Comparison of ENCODE assay signal across 8 cellular contexts in genomic region chr1:228463559-228464455, GRCh38. TPM values are rescaled to one million over a fixed set of nuclear protein-coding genes. Genes with fewer than 3 reads are reported as not detected.
DNase-seq lines count a peak whose midpoint lies in the region; ATAC-seq and TF ChIP-seq lines count a peak whose summit lies in the region.

No MANE protein-coding gene starts in this region.

- peak; percentile 16 for TF ChIP-seq CTCF in activated CD8-positive, alpha-beta T cell treated with anti-CD3 and anti-CD28 coated beads for 36 hours (IDR thresholded peaks at IDR 0.05)
- peak; percentile 12 for TF ChIP-seq CTCF in fibroblast of villous mesenchyme (IDR thresholded peaks at IDR 0.05; ENCODE audit: insufficient read depth, low read depth, low read length)
- peak; percentile 27 for TF ChIP-seq CTCF in retinal pigment epithelial cell (conservative IDR thresholded peaks at IDR 0.05; ENCODE audit: low read depth, low read length)
- TF ChIP-seq CTCF in uterus (IDR thresholded peaks at IDR 0.05), result no peak

- H3K36me3 Mint-ChIP-seq in activated CD8-positive, alpha-beta T cell treated with anti-CD3 and anti-CD28 coated beads for 36 hours (ENCODE audit: low read depth), result no peaks in the 10 kb centered on the region

- no peak overlapping the region for H3K27ac ChIP-seq in uterus

- no peaks in the 10 kb centered on the region for H3K36me3 ChIP-seq in uterus

- TF ChIP-seq POLR2A in GM10847 (IDR thresholded peaks at IDR 0.05; ENCODE audit: extremely low read depth, insufficient read length) (peak; percentile 40), uterus (IDR thresholded peaks at IDR 0.05) (no peak)

- peak overlapping the region; percentile 43 for H3K4me3 ChIP-seq in fibroblast of villous mesenchyme (ENCODE audit: low read depth, low read length)
- peak overlapping the region; percentile 56 for H3K4me3 ChIP-seq in retinal pigment epithelial cell (ENCODE audit: low read length)
- no peak overlapping the region for H3K4me3 ChIP-seq in uterus

- H3K9me3 Mint-ChIP-seq in activated CD8-positive, alpha-beta T cell treated with anti-CD3 and anti-CD28 coated beads for 36 hours, result no peaks in the 10 kb centered on the region

- intact Hi-C loops in activated CD8-positive, alpha-beta T cell treated with anti-CD3 and anti-CD28 coated beads for 36 hours (cut with micrococcal nuclease), result loop anchor here (5.0 kb wide), 1 partner anchor 38 kb away; no protein-coding TSS in a partner anchor
- intact Hi-C loops in uterus (cut with DNase I; ENCODE audit: low total_unique reads), result no loop called here

- no peaks in the 10 kb centered on the region for H3K4me1 ChIP-seq in uterus

- DNase-seq in NCI-H1436 (lab: John Stamatoyannopoulos, UW) (peak; percentile 55), fibroblast of villous mesenchyme (ENCODE audit: low read depth) (peak; percentile 56), retinal pigment epithelial cell (ENCODE audit: low read depth) (no peak), GM19240 (ENCODE audit: insufficient read length, low spot score) (no peak), uterus (no peak)
- peak; percentile 89 for DNase-seq in activated CD8-positive, alpha-beta T cell treated with anti-CD3 and anti-CD28 coated beads for 36 hours

- peak; percentile 53 for ATAC-seq in GM21825 (IDR thresholded peaks at IDR 0.05; ENCODE audit: unreplicated experiment)
- ATAC-seq in activated CD8-positive, alpha-beta T cell treated with anti-CD3 and anti-CD28 coated beads for 36 hours, result peak; percentile 74

- POLR2A ChIA-PET in activated CD8-positive, alpha-beta T cell treated with anti-CD3 and anti-CD28 coated beads for 36 hours (lab: Charles Lee), result interaction anchor here (0.7 to 3.2 kb wide), 16 partner anchors 10 to 296 kb away, joined by 3 to 21 read pairs (median 4); partner anchors contain the start of genes RNF187 and TRIM11

- H3K27me3 Mint-ChIP-seq in activated CD8-positive, alpha-beta T cell treated with anti-CD3 and anti-CD28 coated beads for 36 hours, result peaks cover 4% of the 10 kb centered on the region

- peaks cover 8 to 50% of the 10 kb centered on the region in 2 donors for H3K27me3 ChIP-seq in uterus

- H3K9me3 ChIP-seq in uterus, result no peaks in the 10 kb centered on the region

- peaks cover 40% of the 10 kb centered on the region for H3K4me1 Mint-ChIP-seq in activated CD8-positive, alpha-beta T cell treated with anti-CD3 and anti-CD28 coated beads for 36 hours (ENCODE audit: low read depth)

- H3K4me3 Mint-ChIP-seq in activated CD8-positive, alpha-beta T cell treated with anti-CD3 and anti-CD28 coated beads for 36 hours, result peak overlapping the region; percentile 89

- CTCF ChIA-PET in activated CD8-positive, alpha-beta T cell treated with anti-CD3 and anti-CD28 coated beads for 36 hours (lab: Charles Lee), result interaction anchor here (0.7 to 3.8 kb wide), 6 partner anchors 9 to 134 kb away, joined by 3 to 31 read pairs (median 8); partner anchors contain the start of genes RNF187 and TRIM11

- peak overlapping the region; percentile 91 for H3K27ac Mint-ChIP-seq in activated CD8-positive, alpha-beta T cell treated with anti-CD3 and anti-CD28 coated beads for 36 hours

RNA-seq across cellular contexts. Expression of gene RNF187, which starts 23.4 kb away (rescaled TPM):
- total RNA-seq in activated CD8-positive, alpha-beta T cell treated with anti-CD3 and anti-CD28 coated beads for 36 hours, result 100 to 1,000 TPM; 147 TPM
- 41.9 and 57.3 TPM in 2 replicates for total RNA-seq in fibroblast of villous mesenchyme
- total RNA-seq in uterus, result 10 to 100 TPM; 13.2 to 84.1 (median 27.7) TPM

RNA-seq across cellular contexts. Expression of gene TRIM17, which starts 47.1 kb away (rescaled TPM):
- total RNA-seq in activated CD8-positive, alpha-beta T cell treated with anti-CD3 and anti-CD28 coated beads for 36 hours, result 1 to 10 TPM; 1.9 to 2.7 TPM
- total RNA-seq in fibroblast of villous mesenchyme (under 0.01 and 0.43 TPM in 2 replicates), uterus (1 to 10 TPM in 2 of 4 donors, not detected in 2; 3.2 to 5.9 TPM)

RNA-seq across cellular contexts. Expression of gene TRIM11, which starts 57.2 kb away (rescaled TPM):
- 10 to 100 TPM; 30.7 to 32.1 TPM for total RNA-seq in activated CD8-positive, alpha-beta T cell treated with anti-CD3 and anti-CD28 coated beads for 36 hours
- total RNA-seq in fibroblast of villous mesenchyme (20.7 and 21.9 TPM in 2 replicates), uterus (10 to 100 TPM in 2 of 4 donors, 1 to 10 TPM in 2; 3.3 to 20.9 (median 11.7) TPM)

Comparison
In these comparisons a context has a peak if more than half of its experiments do, and no peak if none do; other contexts are left out.
1. DNase-seq: peak in NCI-H1436 (single experiment), activated CD8-positive, alpha-beta T cell treated with anti-CD3 and anti-CD28 coated beads for 36 hours (single experiment) and fibroblast of villous mesenchyme (single experiment); none in retinal pigment epithelial cell (single experiment), GM19240 (single experiment) and uterus (0 of 2).
2. CTCF ChIP-seq: peak in activated CD8-positive, alpha-beta T cell treated with anti-CD3 and anti-CD28 coated beads for 36 hours (single experiment), fibroblast of villous mesenchyme (single experiment) and retinal pigment epithelial cell (single experiment); none in uterus (0 of 4).
3. H3K4me3 ChIP-seq: peak in fibroblast of villous mesenchyme (single experiment) and retinal pigment epithelial cell (single experiment); none in uterus (0 of 2).